ENCODE assay signal across 2 cellular contexts in the genomic region with DNA sequence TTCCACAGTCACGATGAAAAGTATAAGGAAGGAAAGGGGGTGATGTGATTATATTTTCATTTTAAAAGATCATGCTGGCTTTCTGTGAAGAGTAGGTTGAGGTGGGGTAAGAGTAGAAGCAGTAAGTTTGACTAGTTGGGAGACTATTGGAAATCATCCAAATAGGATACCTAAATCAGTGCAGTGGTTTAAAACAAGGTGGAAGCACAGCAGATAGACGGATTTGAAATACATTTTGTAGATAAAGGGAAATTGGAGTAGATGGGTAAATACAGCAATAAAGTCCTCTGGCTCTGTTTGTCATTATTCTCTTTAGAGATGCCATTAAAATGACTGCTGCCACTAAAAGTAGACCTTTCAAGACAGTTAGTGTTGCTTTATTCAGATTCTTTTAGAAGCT.
TF ChIP-seq lines count a peak whose summit lies in the region.

No MANE protein-coding gene starts in this region.

TF ChIP-seq in IMR-90, 13 proteins besides CTCF, POLR2A, EP300 and RAD21:
- TF ChIP-seq SMC3 (IDR thresholded peaks at IDR 0.05; ENCODE audit: low read depth, low read length) (no peak), MXI1 (IDR thresholded peaks at IDR 0.05; ENCODE audit: borderline replicate concordance, low read depth, low read length) (no peak), FOS (IDR thresholded peaks at IDR 0.05; ENCODE audit: low read depth, low read length) (no peak), MAFK (IDR thresholded peaks at IDR 0.05; ENCODE audit: low read depth, low read length) (no peak), MAZ (IDR thresholded peaks at IDR 0.05; ENCODE audit: borderline replicate concordance, low read depth, low read length) (no peak), BHLHE40 (IDR thresholded peaks at IDR 0.05; ENCODE audit: low read depth, low read length) (no peak), CEBPB (IDR thresholded peaks at IDR 0.05; ENCODE audit: low read depth, low read length) (no peak), CHD1 (IDR thresholded peaks at IDR 0.05; ENCODE audit: low read depth, low read length) (no peak), RFX5 (IDR thresholded peaks at IDR 0.05; ENCODE audit: low read depth, low read length) (no peak), RCOR1 (IDR thresholded peaks at IDR 0.05; ENCODE audit: insufficient replicate concordance, low read length) (no peak)
- TF ChIP-seq, protein P1, sequence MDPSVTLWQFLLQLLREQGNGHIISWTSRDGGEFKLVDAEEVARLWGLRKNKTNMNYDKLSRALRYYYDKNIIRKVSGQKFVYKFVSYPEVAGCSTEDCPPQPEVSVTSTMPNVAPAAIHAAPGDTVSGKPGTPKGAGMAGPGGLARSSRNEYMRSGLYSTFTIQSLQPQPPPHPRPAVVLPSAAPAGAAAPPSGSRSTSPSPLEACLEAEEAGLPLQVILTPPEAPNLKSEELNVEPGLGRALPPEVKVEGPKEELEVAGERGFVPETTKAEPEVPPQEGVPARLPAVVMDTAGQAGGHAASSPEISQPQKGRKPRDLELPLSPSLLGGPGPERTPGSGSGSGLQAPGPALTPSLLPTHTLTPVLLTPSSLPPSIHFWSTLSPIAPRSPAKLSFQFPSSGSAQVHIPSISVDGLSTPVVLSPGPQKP (IDR thresholded peaks at IDR 0.05; ENCODE audit: borderline replicate concordance, low read depth, low read length), result no peak
- TF ChIP-seq, protein P2, sequence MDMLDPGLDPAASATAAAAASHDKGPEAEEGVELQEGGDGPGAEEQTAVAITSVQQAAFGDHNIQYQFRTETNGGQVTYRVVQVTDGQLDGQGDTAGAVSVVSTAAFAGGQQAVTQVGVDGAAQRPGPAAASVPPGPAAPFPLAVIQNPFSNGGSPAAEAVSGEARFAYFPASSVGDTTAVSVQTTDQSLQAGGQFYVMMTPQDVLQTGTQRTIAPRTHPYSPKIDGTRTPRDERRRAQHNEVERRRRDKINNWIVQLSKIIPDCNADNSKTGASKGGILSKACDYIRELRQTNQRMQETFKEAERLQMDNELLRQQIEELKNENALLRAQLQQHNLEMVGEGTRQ (IDR thresholded peaks at IDR 0.05; ENCODE audit: low read depth, low read length), result no peak

TF ChIP-seq in H1, 55 proteins besides CTCF, POLR2A, EP300 and RAD21:
- TF ChIP-seq SIRT6 (IDR thresholded peaks at IDR 0.05; ENCODE audit: low read length) (no peak), CBX8 (IDR thresholded peaks at IDR 0.05; ENCODE audit: borderline replicate concordance, low read depth, low read length) (no peak), CREB1 (IDR thresholded peaks at IDR 0.05) (no peak), CHD7 (IDR thresholded peaks at IDR 0.05; ENCODE audit: insufficient replicate concordance, low read length) (no peak), BRCA1 (IDR thresholded peaks at IDR 0.05; ENCODE audit: low read depth, low read length) (no peak), TAF7 (optimal IDR thresholded peaks at IDR 0.05; ENCODE audit: borderline replicate concordance, low read depth, low read length) (no peak)
- TF ChIP-seq, protein P2 (IDR thresholded peaks at IDR 0.05; ENCODE audit: low read length), result no peak
- TF ChIP-seq, protein P3, sequence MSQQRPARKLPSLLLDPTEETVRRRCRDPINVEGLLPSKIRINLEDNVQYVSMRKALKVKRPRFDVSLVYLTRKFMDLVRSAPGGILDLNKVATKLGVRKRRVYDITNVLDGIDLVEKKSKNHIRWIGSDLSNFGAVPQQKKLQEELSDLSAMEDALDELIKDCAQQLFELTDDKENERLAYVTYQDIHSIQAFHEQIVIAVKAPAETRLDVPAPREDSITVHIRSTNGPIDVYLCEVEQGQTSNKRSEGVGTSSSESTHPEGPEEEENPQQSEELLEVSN (IDR thresholded peaks at IDR 0.05), result no peak
